ENCODE assay signal across 1 cellular context in the genomic region with DNA sequence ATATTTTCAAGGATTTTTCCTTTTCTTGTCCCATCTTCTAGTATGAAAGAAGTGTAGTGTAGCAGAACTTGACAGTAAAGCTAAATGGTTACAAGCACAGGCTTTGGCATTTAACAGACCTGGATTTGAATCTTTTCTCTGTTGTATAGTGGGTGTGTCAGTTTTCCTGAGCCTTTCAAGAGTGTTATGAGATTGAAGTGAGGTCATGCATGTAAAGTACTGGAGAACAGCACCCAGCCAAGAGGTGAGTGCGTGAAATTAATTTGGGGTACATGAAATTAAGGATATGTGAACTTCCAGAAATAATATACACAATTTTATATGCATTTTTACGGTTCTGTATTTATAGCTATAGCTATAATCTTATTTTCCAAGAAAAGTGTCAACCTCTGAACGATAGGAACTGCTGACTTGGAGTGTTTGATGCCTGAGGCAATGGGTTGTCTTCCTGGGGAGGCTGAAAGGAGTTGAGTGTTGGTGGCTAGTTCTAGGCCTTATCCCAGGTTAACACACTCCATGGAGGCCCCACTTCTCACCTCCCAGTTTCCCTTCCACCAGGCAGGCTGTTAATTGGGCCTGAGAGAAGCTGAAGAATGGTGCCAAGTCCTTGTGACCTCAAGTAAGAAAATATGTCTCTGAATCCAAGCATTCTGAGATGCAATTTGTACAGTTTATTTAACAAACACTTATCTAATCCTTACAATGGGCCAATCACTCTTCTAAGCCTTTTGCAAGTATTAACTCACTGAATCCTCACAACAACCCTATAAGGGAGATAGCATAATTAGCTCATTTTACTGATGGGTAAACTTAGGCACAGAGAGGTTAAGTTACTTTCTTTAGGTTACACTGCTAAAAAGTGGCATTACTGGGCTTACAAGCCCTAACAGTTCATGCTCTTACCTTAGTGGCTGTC.
TF ChIP-seq lines count a peak whose summit lies in the region.

No MANE protein-coding gene starts in this region.

TF ChIP-seq in HEK293, 187 proteins besides CTCF, POLR2A, EP300 and RAD21 (continued from another document and continues in another):
- TF ChIP-seq, protein P1, sequence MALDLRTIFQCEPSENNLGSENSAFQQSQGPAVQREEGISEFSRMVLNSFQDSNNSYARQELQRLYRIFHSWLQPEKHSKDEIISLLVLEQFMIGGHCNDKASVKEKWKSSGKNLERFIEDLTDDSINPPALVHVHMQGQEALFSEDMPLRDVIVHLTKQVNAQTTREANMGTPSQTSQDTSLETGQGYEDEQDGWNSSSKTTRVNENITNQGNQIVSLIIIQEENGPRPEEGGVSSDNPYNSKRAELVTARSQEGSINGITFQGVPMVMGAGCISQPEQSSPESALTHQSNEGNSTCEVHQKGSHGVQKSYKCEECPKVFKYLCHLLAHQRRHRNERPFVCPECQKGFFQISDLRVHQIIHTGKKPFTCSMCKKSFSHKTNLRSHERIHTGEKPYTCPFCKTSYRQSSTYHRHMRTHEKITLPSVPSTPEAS (tag by site-specific recombination; IDR thresholded peaks at IDR 0.05) = no peak
- TF ChIP-seq REPIN1 (tag by site-specific recombination; IDR thresholded peaks at IDR 0.05; ENCODE audit: low read depth) (no peak), REST (tag by site-specific recombination; IDR thresholded peaks at IDR 0.05) (0 out of 2 replicates have a peak, but pooled peaks have one; percentile 25), SP7 (tag by site-specific recombination; IDR thresholded peaks at IDR 0.05) (no peak; the same call in 1 of the 2 replicates), ZNF112 (tag by site-specific recombination; IDR thresholded peaks at IDR 0.05) (no peak), ZSCAN30 (tag by site-specific recombination; IDR thresholded peaks at IDR 0.05) (no peak), YY1 (tag by site-specific recombination; IDR thresholded peaks at IDR 0.05) (no peak), ZNF837 (tag by site-specific recombination; IDR thresholded peaks at IDR 0.05) (no peak), KLF16 (tag by site-specific recombination; IDR thresholded peaks at IDR 0.05) (no peak), ZNF677 (tag by site-specific recombination; IDR thresholded peaks at IDR 0.05) (no peak), ZNF843 (tag by site-specific recombination; IDR thresholded peaks at IDR 0.05) (no peak), ZNF19 (tag by site-specific recombination; IDR thresholded peaks at IDR 0.05; ENCODE audit: low read depth) (no peak), ZNF645 (tag by site-specific recombination; IDR thresholded peaks at IDR 0.05) (no peak), ZFHX2 (tag by site-specific recombination; conservative IDR thresholded peaks at IDR 0.05) (no peak), ZNF596 (tag by site-specific recombination; IDR thresholded peaks at IDR 0.05) (no peak), ZNF510 (tag by site-specific recombination; IDR thresholded peaks at IDR 0.05; ENCODE audit: insufficient replicate concordance) (no peak), ZNF221 (tag by site-specific recombination; IDR thresholded peaks at IDR 0.05; ENCODE audit: borderline replicate concordance) (no peak), ZNF624 (tag by site-specific recombination; IDR thresholded peaks at IDR 0.05) (no peak), ZNF521 (tag by site-specific recombination; IDR thresholded peaks at IDR 0.05) (no peak), ZNF280D (tag by site-specific recombination; IDR thresholded peaks at IDR 0.05) (no peak), ZNF623 (tag by site-specific recombination; IDR thresholded peaks at IDR 0.05) (no peak), ZFP37 (tag by site-specific recombination; IDR thresholded peaks at IDR 0.05) (no peak), ZNF211 (tag by site-specific recombination; IDR thresholded peaks at IDR 0.05; ENCODE audit: low read depth) (no peak), ZNF777 (tag by site-specific recombination; IDR thresholded peaks at IDR 0.05; ENCODE audit: borderline replicate concordance) (no peak), ZNF639 (tag by site-specific recombination; IDR thresholded peaks at IDR 0.05) (no peak), HOXC10 (CRISPR knock-in tag; IDR thresholded peaks at IDR 0.05) (no peak), GLI2 (tag by site-specific recombination; IDR thresholded peaks at IDR 0.05; ENCODE audit: borderline replicate concordance, low read depth) (no peak), ZNF488 (tag by site-specific recombination; IDR thresholded peaks at IDR 0.05) (no peak), ZNF544 (tag by site-specific recombination; IDR thresholded peaks at IDR 0.05) (no peak), SCRT1 (tag by site-specific recombination; IDR thresholded peaks at IDR 0.05; ENCODE audit: borderline replicate concordance) (no peak)
- TF ChIP-seq, protein P2, sequence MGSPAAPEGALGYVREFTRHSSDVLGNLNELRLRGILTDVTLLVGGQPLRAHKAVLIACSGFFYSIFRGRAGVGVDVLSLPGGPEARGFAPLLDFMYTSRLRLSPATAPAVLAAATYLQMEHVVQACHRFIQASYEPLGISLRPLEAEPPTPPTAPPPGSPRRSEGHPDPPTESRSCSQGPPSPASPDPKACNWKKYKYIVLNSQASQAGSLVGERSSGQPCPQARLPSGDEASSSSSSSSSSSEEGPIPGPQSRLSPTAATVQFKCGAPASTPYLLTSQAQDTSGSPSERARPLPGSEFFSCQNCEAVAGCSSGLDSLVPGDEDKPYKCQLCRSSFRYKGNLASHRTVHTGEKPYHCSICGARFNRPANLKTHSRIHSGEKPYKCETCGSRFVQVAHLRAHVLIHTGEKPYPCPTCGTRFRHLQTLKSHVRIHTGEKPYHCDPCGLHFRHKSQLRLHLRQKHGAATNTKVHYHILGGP (tag by site-specific recombination; IDR thresholded peaks at IDR 0.05) = no peak
- TF ChIP-seq, protein P3, sequence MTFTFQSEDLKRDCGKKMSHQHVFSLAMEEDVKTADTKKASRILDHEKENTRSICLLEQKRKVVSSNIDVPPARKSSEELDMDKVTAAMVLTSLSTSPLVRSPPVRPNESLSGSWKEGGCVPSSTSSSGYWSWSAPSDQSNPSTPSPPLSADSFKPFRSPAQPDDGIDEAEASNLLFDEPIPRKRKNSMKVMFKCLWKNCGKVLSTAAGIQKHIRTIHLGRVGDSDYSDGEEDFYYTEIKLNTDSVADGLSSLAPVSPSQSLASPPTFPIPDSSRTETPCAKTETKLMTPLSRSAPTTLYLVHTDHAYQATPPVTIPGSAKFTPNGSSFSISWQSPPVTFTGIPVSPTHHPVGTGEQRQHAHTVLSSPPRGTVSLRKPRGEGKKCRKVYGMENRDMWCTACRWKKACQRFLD (tag by site-specific recombination; IDR thresholded peaks at IDR 0.05) = no peak
- TF ChIP-seq, protein P4, sequence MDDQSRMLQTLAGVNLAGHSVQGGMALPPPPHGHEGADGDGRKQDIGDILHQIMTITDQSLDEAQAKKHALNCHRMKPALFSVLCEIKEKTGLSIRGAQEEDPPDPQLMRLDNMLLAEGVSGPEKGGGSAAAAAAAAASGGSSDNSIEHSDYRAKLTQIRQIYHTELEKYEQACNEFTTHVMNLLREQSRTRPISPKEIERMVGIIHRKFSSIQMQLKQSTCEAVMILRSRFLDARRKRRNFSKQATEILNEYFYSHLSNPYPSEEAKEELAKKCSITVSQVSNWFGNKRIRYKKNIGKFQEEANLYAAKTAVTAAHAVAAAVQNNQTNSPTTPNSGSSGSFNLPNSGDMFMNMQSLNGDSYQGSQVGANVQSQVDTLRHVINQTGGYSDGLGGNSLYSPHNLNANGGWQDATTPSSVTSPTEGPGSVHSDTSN (CRISPR knock-in tag; IDR thresholded peaks at IDR 0.05) = no peak
- TF ChIP-seq, protein P5, sequence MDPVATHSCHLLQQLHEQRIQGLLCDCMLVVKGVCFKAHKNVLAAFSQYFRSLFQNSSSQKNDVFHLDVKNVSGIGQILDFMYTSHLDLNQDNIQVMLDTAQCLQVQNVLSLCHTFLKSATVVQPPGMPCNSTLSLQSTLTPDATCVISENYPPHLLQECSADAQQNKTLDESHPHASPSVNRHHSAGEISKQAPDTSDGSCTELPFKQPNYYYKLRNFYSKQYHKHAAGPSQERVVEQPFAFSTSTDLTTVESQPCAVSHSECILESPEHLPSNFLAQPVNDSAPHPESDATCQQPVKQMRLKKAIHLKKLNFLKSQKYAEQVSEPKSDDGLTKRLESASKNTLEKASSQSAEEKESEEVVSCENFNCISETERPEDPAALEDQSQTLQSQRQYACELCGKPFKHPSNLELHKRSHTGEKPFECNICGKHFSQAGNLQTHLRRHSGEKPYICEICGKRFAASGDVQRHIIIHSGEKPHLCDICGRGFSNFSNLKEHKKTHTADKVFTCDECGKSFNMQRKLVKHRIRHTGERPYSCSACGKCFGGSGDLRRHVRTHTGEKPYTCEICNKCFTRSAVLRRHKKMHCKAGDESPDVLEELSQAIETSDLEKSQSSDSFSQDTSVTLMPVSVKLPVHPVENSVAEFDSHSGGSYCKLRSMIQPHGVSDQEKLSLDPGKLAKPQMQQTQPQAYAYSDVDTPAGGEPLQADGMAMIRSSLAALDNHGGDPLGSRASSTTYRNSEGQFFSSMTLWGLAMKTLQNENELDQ (tag by site-specific recombination; IDR thresholded peaks at IDR 0.05; ENCODE audit: low read depth) = no peak
- TF ChIP-seq, protein P6, sequence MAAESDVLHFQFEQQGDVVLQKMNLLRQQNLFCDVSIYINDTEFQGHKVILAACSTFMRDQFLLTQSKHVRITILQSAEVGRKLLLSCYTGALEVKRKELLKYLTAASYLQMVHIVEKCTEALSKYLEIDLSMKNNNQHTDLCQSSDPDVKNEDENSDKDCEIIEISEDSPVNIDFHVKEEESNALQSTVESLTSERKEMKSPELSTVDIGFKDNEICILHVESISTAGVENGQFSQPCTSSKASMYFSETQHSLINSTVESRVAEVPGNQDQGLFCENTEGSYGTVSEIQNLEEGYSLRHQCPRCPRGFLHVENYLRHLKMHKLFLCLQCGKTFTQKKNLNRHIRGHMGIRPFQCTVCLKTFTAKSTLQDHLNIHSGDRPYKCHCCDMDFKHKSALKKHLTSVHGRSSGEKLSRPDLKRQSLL (tag by site-specific recombination; IDR thresholded peaks at IDR 0.05) = no peak
